ENCODE assay signal across 8 cellular contexts in the genomic region with DNA sequence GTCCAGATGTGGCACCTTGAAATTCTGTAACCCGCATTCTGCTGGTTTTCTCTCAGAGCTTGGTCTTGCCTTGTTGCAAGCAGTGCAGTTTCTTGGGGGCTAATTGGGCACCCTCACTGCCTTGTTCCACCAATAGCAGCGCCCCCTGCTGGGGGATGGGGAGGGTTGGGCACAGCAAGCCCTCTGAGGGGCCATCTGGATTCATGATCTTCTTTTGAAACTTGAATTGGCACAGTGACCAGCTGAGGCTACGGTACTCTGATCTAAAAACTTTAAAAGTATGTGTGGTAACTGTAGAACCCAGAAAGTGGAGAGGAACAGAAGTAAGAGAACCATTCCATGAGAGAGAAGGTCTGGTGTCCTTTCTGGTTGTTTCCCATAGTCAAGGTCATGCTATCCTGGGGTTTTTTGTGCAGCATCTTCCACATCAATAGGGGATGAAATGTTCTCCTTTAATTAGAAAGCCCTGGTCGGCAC.
DNase-seq lines count a peak whose midpoint lies in the region; ATAC-seq and TF ChIP-seq lines count a peak whose summit lies in the region.

No MANE protein-coding gene starts in this region.

- intact Hi-C loops in sigmoid colon (cut with DNase I): no loop called here

- no peak for ATAC-seq in GM18502 (IDR thresholded peaks at IDR 0.05; ENCODE audit: poor library complexity, unreplicated experiment)

- no peak for TF ChIP-seq POLR2A in erythroblast (IDR thresholded peaks at IDR 0.05; ENCODE audit: low read length)
- TF ChIP-seq POLR2A in sigmoid colon (IDR thresholded peaks at IDR 0.05): no peak

- no peak overlapping the region for H3K27ac ChIP-seq in HL-60 (replicated peaks)
- H3K27ac ChIP-seq in sigmoid colon: no peak overlapping the region

- TF ChIP-seq CTCF in AG09319 (IDR thresholded peaks at IDR 0.05; ENCODE audit: low read depth, low read length): peak; percentile 63
- peak; percentile 64 for TF ChIP-seq CTCF in HL-60 (IDR thresholded peaks at IDR 0.05; ENCODE audit: insufficient read depth, low read length)
- TF ChIP-seq CTCF in sigmoid colon (IDR thresholded peaks at IDR 0.05): peak in 3 of 4 experiments; percentile 21 to 68 (median 47)

- TF ChIP-seq EP300 in sigmoid colon (IDR thresholded peaks at IDR 0.05): no peak

- H3K27me3 ChIP-seq in HL-60 (ENCODE audit: insufficient read depth, poor library complexity, severe bottlenecking) (no peaks in the 10 kb centered on the region), sigmoid colon (no peaks in the 10 kb centered on the region)

- H3K9me3 ChIP-seq in sigmoid colon: no peaks in the 10 kb centered on the region

- peaks cover 25 to 86% (median 49%) of the 10 kb centered on the region in 4 donors for H3K36me3 ChIP-seq in sigmoid colon

- peaks cover 0 to 35% (median 32%) of the 10 kb centered on the region in 4 donors for H3K4me1 ChIP-seq in sigmoid colon

- DNase-seq in AG09319 (ENCODE audit: extremely low read depth, low read depth) (no peak), HL-60 (ENCODE audit: low read depth in 1 of 2, low spot score in 1 of 2) (peak in 1 of 2 experiments; percentile 36), erythroblast (lab: John Stamatoyannopoulos, UW) (peak; percentile 58 to 73), sigmoid colon (no peak), SHP77 treated with DMSO at 0.1 percent for 48 hours (lab: John Stamatoyannopoulos, UW) (no peak), epidermal melanocyte (ENCODE audit: insufficient read length, low spot score) (no peak)
- peak; percentile 70 to 73 for DNase-seq in activated CD4-positive, alpha-beta T cell treated with anti-CD3 and anti-CD28 coated beads, Interleukin-2, amount 50 U/mL, for 48 hours

- WGBS in sigmoid colon, 2 donors: 75 to 77% methylated on average over 4 of the region's 4 CpGs

- H3K4me3 ChIP-seq in HL-60 (replicated peaks; ENCODE audit: insufficient read depth, low read length) (no peak overlapping the region), sigmoid colon (no peak overlapping the region)

Comparison
In these comparisons a context has a peak if more than half of its experiments do, and no peak if none do; other contexts are left out.
1. DNase-seq: peak in activated CD4-positive, alpha-beta T cell treated with anti-CD3 and anti-CD28 coated beads, Interleukin-2, amount 50 U/mL, for 48 hours (2 of 2) and erythroblast (2 of 2); none in AG09319 (single experiment), sigmoid colon (single experiment), SHP77 treated with DMSO at 0.1 percent for 48 hours (single experiment) and epidermal melanocyte (single experiment).
2. Peak in every context shown above with its lines, with median percentiles within 50 percentile points of each other: CTCF ChIP-seq.